Comparison of ENCODE assay signal across 17 cellular contexts in the genomic region with DNA sequence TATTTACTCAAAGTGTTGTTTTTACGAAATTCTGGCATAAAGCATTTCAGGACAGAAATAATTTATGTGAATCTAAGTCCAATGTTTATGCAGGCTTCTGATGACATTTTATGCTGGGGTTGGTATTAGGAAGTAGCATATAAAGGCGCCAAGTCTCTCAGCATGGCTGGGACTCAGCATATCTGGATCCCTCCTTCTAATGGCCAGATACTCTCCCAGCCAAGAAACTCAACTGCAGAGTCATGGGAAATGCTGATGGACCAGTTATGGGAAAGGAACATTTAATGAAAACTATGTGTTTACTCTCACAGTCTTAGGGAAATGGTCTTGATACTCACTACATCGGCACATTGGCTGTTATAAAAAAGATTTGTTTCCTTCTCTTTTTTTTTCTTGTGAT.
DNase-seq lines count a peak whose midpoint lies in the region; ATAC-seq and TF ChIP-seq lines count a peak whose summit lies in the region.
"Had no signal": no experiment of that assay in that cellular context is flagged by ENCODE, and none has a peak within 500 bp of the region (broad histone marks: within the 10 kb centered on the region; RNA-seq: fewer than 3 reads in every experiment).

No MANE protein-coding gene starts in this region.

- no peaks in the 10 kb centered on the region for H3K27me3 ChIP-seq in mesenchymal stem cell (ENCODE audit: control insufficient read depth in 1 of 2, insufficient read depth in 1 of 2, low read length in 2 of 2)

- no peak overlapping the region for H3K4me3 ChIP-seq in mesenchymal stem cell (ENCODE audit: insufficient read depth in 1 of 2, low read depth in 1 of 2, low read length in 2 of 2)

- no peak overlapping the region for H2BK120ac ChIP-seq in mesenchymal stem cell (ENCODE audit: low read depth, low read length)

- no peak overlapping the region for H2BK15ac ChIP-seq in mesenchymal stem cell (ENCODE audit: low read depth, poor library complexity, severe bottlenecking)

- no peak overlapping the region for H3K27ac ChIP-seq in mesenchymal stem cell (ENCODE audit: low read length, poor library complexity, severe bottlenecking)
- H3K27ac ChIP-seq: 22Rv1, C4-2B had no signal

- H3K4me1 Mint-ChIP-seq in activated T-cell treated with anti-CD3 and anti-CD28 coated beads, Interleukin-2, amount 50 U/mL, for 72 hours (ENCODE audit: low read depth), result peaks cover 24% of the 10 kb centered on the region
- H3K4me1 Mint-ChIP-seq in activated T-cell treated with anti-CD3 and anti-CD28 coated beads, Interleukin-2, amount 50 U/mL, for 24 hours (ENCODE audit: low read depth), result peaks cover 63% of the 10 kb centered on the region
- peaks cover 3% of the 10 kb centered on the region for H3K4me1 Mint-ChIP-seq in CD14-positive monocyte

- peak overlapping the region; percentile 19 for H4K8ac ChIP-seq in mesenchymal stem cell (ENCODE audit: low read length)

- no peaks in the 10 kb centered on the region for H3K79me1 ChIP-seq in mesenchymal stem cell (replicated peaks; ENCODE audit: low read length, poor library complexity, severe bottlenecking)

- no peak overlapping the region for H3K4ac ChIP-seq in mesenchymal stem cell (ENCODE audit: low read depth in 1 of 2, low read length in 2 of 2)

- no peak overlapping the region for H3K4me2 ChIP-seq in mesenchymal stem cell (ENCODE audit: low read length, poor library complexity, severe bottlenecking)

- H3K18ac ChIP-seq in mesenchymal stem cell (ENCODE audit: low read depth in 1 of 2, low read length in 2 of 2), result no peak overlapping the region

- no peak overlapping the region for H3K14ac ChIP-seq in mesenchymal stem cell (ENCODE audit: low read length in 2 of 2)

- no peaks in the 10 kb centered on the region for H3K27me3 Mint-ChIP-seq in activated T-cell treated with anti-CD3 and anti-CD28 coated beads, Interleukin-2, amount 50 U/mL, for 72 hours (ENCODE audit: low read depth)
- H3K27me3 Mint-ChIP-seq in activated T-cell treated with anti-CD3 and anti-CD28 coated beads, Interleukin-2, amount 50 U/mL, for 24 hours, result no peaks in the 10 kb centered on the region
- no peaks in the 10 kb centered on the region for H3K27me3 Mint-ChIP-seq in CD14-positive monocyte (ENCODE audit: low read depth in 3 of 3)

- peaks cover 2% of the 10 kb centered on the region for H3K4me1 ChIP-seq in mesenchymal stem cell (ENCODE audit: control insufficient read depth, insufficient read depth, low read depth, low read length)

- H4K91ac ChIP-seq in mesenchymal stem cell (ENCODE audit: low read length), result no peak overlapping the region

- no peak overlapping the region for H2AFZ ChIP-seq in mesenchymal stem cell (ENCODE audit: low read depth, low read length)

- no peak overlapping the region for H2AK5ac ChIP-seq in mesenchymal stem cell (ENCODE audit: low read length, severe bottlenecking)

- peak overlapping the region in 1 of 2 experiments; percentile 77 for H2BK12ac ChIP-seq in mesenchymal stem cell (ENCODE audit: low read length in 2 of 2)

- no peak overlapping the region for H3K4me3 Mint-ChIP-seq in activated T-cell treated with anti-CD3 and anti-CD28 coated beads, Interleukin-2, amount 50 U/mL, for 72 hours
- no peak overlapping the region for H3K4me3 Mint-ChIP-seq in activated T-cell treated with anti-CD3 and anti-CD28 coated beads, Interleukin-2, amount 50 U/mL, for 24 hours
- no peak overlapping the region for H3K4me3 Mint-ChIP-seq in CD14-positive monocyte

- TF ChIP-seq CTCF in CD14-positive monocyte (IDR thresholded peaks at IDR 0.05), result no peak

- no peaks in the 10 kb centered on the region for H3K9me3 ChIP-seq in mesenchymal stem cell (ENCODE audit: control insufficient read depth, low read length)

- H2BK5ac ChIP-seq in mesenchymal stem cell (ENCODE audit: low read depth, low read length, poor library complexity, severe bottlenecking), result no peak overlapping the region

- ATAC-seq in activated T-cell treated with anti-CD3 and anti-CD28 coated beads, Interleukin-2, amount 50 U/mL, for 72 hours (replicated peaks in 1 of 2), result no peak
- peak; percentile 34 for ATAC-seq in left ventricle myocardium superior

- DNase-seq in activated T-cell treated with anti-CD3 and anti-CD28 coated beads, Interleukin-2, amount 50 U/mL, for 72 hours, result no peak
- DNase-seq in activated T-cell treated with anti-CD3 and anti-CD28 coated beads, Interleukin-2, amount 50 U/mL, for 24 hours, result no peak
- DNase-seq in left ventricle myocardium superior (no peak), cardiac septum (ENCODE audit: low spot score) (no peak), mesenchymal stem cell (no peak), posterior cingulate gyrus (no peak), CD14-positive monocyte (ENCODE audit: low spot score) (no peak), NAMALWA (ENCODE audit: low spot score) (no peak)
- DNase-seq: AML-193; DMS79 treated with DMSO at 0.1 percent for 48 hours; Kasumi-1; MM.1S; NCI-H1105; NCI-H2081 treated with DMSO at 0.1 percent for 48 hours; NK-92 treated with Interleukin-12 subunit alpha and Interleukin-12 subunit beta, amount 100 ng/mL, for 24 hours had no signal

- H3K9me3 Mint-ChIP-seq in activated T-cell treated with anti-CD3 and anti-CD28 coated beads, Interleukin-2, amount 50 U/mL, for 72 hours, result no peaks in the 10 kb centered on the region
- no peaks in the 10 kb centered on the region for H3K9me3 Mint-ChIP-seq in activated T-cell treated with anti-CD3 and anti-CD28 coated beads, Interleukin-2, amount 50 U/mL, for 24 hours
- no peaks in the 10 kb centered on the region for H3K9me3 Mint-ChIP-seq in CD14-positive monocyte

- peaks cover 0 to 13% of the 10 kb centered on the region in 2 donors for H3K36me3 Mint-ChIP-seq in activated T-cell treated with anti-CD3 and anti-CD28 coated beads, Interleukin-2, amount 50 U/mL, for 72 hours (ENCODE audit: insufficient read depth in 2 of 2)
- peaks cover 70% of the 10 kb centered on the region for H3K36me3 Mint-ChIP-seq in activated T-cell treated with anti-CD3 and anti-CD28 coated beads, Interleukin-2, amount 50 U/mL, for 24 hours (ENCODE audit: low read depth)
- peaks cover 48 to 59% of the 10 kb centered on the region in 2 donors for H3K36me3 Mint-ChIP-seq in CD14-positive monocyte

- peak overlapping the region; percentile 72 for H3K27ac Mint-ChIP-seq in activated T-cell treated with anti-CD3 and anti-CD28 coated beads, Interleukin-2, amount 50 U/mL, for 72 hours
- H3K27ac Mint-ChIP-seq in activated T-cell treated with anti-CD3 and anti-CD28 coated beads, Interleukin-2, amount 50 U/mL, for 24 hours, result no peak overlapping the region
- H3K27ac Mint-ChIP-seq in CD14-positive monocyte, result no peak overlapping the region

- intact Hi-C loops in left ventricle myocardium superior (cut with micrococcal nuclease), result no loop called here
- intact Hi-C loops in cardiac septum (cut with DNase I), result no loop called here
- intact Hi-C loops in posterior cingulate gyrus (cut with DNase I), result no loop called here
- intact Hi-C loops in CD14-positive monocyte (cut with micrococcal nuclease), result no loop called here

- no peak overlapping the region for H3K9ac ChIP-seq in mesenchymal stem cell (ENCODE audit: low read length)

- H3K23ac ChIP-seq in mesenchymal stem cell (ENCODE audit: low read length in 2 of 2), result no peak overlapping the region

- 100% methylated on average over 2 of the region's 3 CpGs for WGBS in mesenchymal stem cell

- H3K36me3 ChIP-seq in mesenchymal stem cell (ENCODE audit: control insufficient read depth in 1 of 2, insufficient read depth in 2 of 2, low read depth in 1 of 2, low read length in 2 of 2), result no peaks in the 10 kb centered on the region
